27 cellular contexts compared by ENCODE assay signal in the genomic region with DNA sequence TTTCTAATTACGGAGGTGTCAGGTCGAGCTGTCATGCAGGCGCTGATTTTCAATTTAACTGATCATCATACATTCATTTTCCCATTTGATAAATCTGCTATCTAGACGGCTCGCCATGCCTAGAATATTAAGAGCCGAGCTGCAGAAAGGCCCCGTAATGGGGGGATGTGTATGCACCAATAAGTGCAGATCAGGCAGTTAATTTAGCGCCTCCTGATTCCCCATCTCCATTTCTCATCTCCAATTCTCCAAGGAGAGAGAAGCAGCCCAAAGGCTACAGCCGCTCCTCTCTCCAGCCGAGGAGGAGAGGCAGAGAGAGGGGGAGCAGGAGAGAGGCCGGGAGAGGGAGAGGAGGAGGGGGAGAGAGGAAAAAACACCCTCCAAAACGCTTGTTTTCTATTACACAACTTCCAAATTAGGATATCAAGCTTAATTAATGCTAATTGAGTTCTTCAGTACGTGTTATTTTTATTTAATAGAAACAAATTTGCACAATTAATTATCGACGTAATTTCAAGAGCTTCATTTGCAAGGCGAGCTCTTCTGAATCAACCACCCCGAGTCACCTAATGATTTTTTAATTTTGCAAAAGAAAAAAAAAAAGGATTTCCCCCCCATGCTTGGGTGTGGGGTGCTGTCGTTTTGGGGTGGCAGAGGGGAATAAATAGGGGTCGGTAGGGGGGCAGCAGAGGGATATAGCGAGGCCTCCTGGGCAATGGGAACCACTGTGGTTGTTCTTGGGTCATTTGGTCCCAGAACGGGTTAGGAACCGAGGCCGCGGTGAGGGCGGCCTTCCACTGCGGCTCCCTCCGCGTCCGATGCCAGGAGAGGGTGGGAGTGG. TPM values are rescaled to one million over a fixed set of nuclear protein-coding genes. Genes with fewer than 3 reads are reported as not detected.
DNase-seq lines count a peak whose midpoint lies in the region; ATAC-seq, FAIRE-seq and TF ChIP-seq lines count a peak whose summit lies in the region.
"Had no signal": no experiment of that assay in that cellular context is flagged by ENCODE, and none has a peak within 500 bp of the region (broad histone marks: within the 10 kb centered on the region; RNA-seq: fewer than 3 reads in every experiment).

No MANE protein-coding gene starts in this region.

- H3K27me3 ChIP-seq in bronchial epithelial cell (ENCODE audit: control insufficient read depth, insufficient read depth, low read length), result peaks cover 63% of the 10 kb centered on the region

- no peak for ATAC-seq in HG02588 (IDR thresholded peaks at IDR 0.05; ENCODE audit: unreplicated experiment)
- ATAC-seq: activated CD4-positive, CD25-positive, alpha-beta regulatory T cell treated with anti-CD3 and anti-CD28 coated beads, Interleukin-2, amount 50 U/mL, for 24 hours; left lung; psoas muscle; stimulated activated memory B cell treated with anti-CD40 and anti-IgM and Interleukin-4, amounts not matched to agents 10 μg/mL and 1 μg/mL and 100 μg/mL, for 72 hours had no signal

- TF ChIP-seq CTCF in bronchial epithelial cell (IDR thresholded peaks at IDR 0.05; ENCODE audit: insufficient read depth, low read length, severe bottlenecking) (no peak), nephron progenitor cell (IDR thresholded peaks at IDR 0.05) (no peak)

- DNase-seq in G401 (ENCODE audit: low spot score) (peak; percentile 67), bronchial epithelial cell (ENCODE audit: low read depth) (no peak), nephron progenitor cell (no peak), DMS 273 (lab: John Stamatoyannopoulos, UW; ENCODE audit: unreplicated experiment) (no peak)
- no peak for DNase-seq in effector CD4-positive, alpha-beta T cell
- DNase-seq: brain microvascular endothelial cell; CD4-positive, alpha-beta T cell; DMS153; GF-D8; H9; head of caudate nucleus; KBM-7; midbrain; MM.1S; NCI-H146; NCI-H2171; NCI-H526; psoas muscle; stimulated activated CD4-positive, alpha-beta T cell treated with anti-CD3 and anti-CD28 coated beads, Interleukin-2, amount 100 ng/mL, for 24 hours had no signal

- no peak overlapping the region for H3K4me3 ChIP-seq in bronchial epithelial cell (ENCODE audit: low read depth, low read length)
- H3K4me3 ChIP-seq: left lung, psoas muscle, skin epidermis had no signal

- no peaks in the 10 kb centered on the region for H3K9me3 Mint-ChIP-seq in nephron progenitor cell
- H3K9me3 Mint-ChIP-seq: CD4-positive, alpha-beta T cell; stimulated activated memory B cell treated with anti-CD40 and anti-IgM and Interleukin-4, amounts not matched to agents 10 μg/mL and 1 μg/mL and 100 μg/mL, for 72 hours had no signal

- no peaks in the 10 kb centered on the region for H3K9me3 ChIP-seq in ES-I3 (ENCODE audit: control insufficient read depth, insufficient read depth, low read length)
- H3K9me3 ChIP-seq: left lung, psoas muscle had no signal

- H3K27me3 Mint-ChIP-seq in nephron progenitor cell (ENCODE audit: low read depth, poor library complexity), result peaks cover 93% of the 10 kb centered on the region

- no peaks in the 10 kb centered on the region for H3K36me3 Mint-ChIP-seq in nephron progenitor cell (ENCODE audit: low read depth)
- H3K36me3 Mint-ChIP-seq: stimulated activated memory B cell treated with anti-CD40 and anti-IgM and Interleukin-4, amounts not matched to agents 10 μg/mL and 1 μg/mL and 100 μg/mL, for 72 hours had no signal

- in situ Hi-C loops in G401 (cut with HindIII; ENCODE audit: low sequenced_read_pairs), result no loop called here

- H3K4me1 Mint-ChIP-seq in nephron progenitor cell, result peaks cover 44% of the 10 kb centered on the region
- H3K4me1 Mint-ChIP-seq: stimulated activated memory B cell treated with anti-CD40 and anti-IgM and Interleukin-4, amounts not matched to agents 10 μg/mL and 1 μg/mL and 100 μg/mL, for 72 hours had no signal

- H3K4me3 Mint-ChIP-seq in nephron progenitor cell, result peak overlapping the region; percentile 77

- H3K27ac Mint-ChIP-seq in nephron progenitor cell, result no peak overlapping the region
- H3K27ac Mint-ChIP-seq: H9; stimulated activated memory B cell treated with anti-CD40 and anti-IgM and Interleukin-4, amounts not matched to agents 10 μg/mL and 1 μg/mL and 100 μg/mL, for 72 hours had no signal

- peaks cover 9% of the 10 kb centered on the region for H3K4me1 ChIP-seq in ES-I3 (ENCODE audit: insufficient read depth, low read length)

- peak; percentile 13 for FAIRE-seq in bronchial epithelial cell (lab: Jason Lieb, UNC)

- peak overlapping the region; percentile 20; the same call in 1 of the 2 replicates for H3K9ac ChIP-seq in ES-I3 (ENCODE audit: low read depth, low read length)

- H3K36me3 ChIP-seq in ES-I3 (ENCODE audit: insufficient read depth, low read length) (no peaks in the 10 kb centered on the region), bronchial epithelial cell (ENCODE audit: control insufficient read depth, insufficient read depth, low read length) (no peaks in the 10 kb centered on the region)
- H3K36me3 ChIP-seq: brain microvascular endothelial cell, left lung had no signal

RNA-seq across cellular contexts. Expression of a gene that starts 7.0 kb away (rescaled TPM):
- 0.10 and 0.25 TPM in 2 replicates for total RNA-seq in G401 (2014; rRNA removed; shearing (Covaris generic))
- total RNA-seq in bronchial epithelial cell, result not detected in 2 replicates
- total RNA-seq: CD4-positive, alpha-beta T cell; H9; left lung; psoas muscle; RPMI7951; temporal lobe had no signal
